Comparison of ENCODE assay signal across 8 cellular contexts in genomic region chr1:44632511-44633072, GRCh38. TPM values are rescaled to one million over a fixed set of nuclear protein-coding genes. Genes with fewer than 3 reads are reported as not detected.
DNase-seq lines count a peak whose midpoint lies in the region; ATAC-seq and TF ChIP-seq lines count a peak whose summit lies in the region.

No MANE protein-coding gene starts in this region.

- no peak for TF ChIP-seq RAD21 in HCT116 (IDR thresholded peaks at IDR 0.05; ENCODE audit: low read depth)

- H3K27me3 Mint-ChIP-seq in activated B cell treated with CpG ODN at 0.5 μM for 24 hours, result no peaks in the 10 kb centered on the region

- no peak overlapping the region for H2AFZ ChIP-seq in HCT116 (ENCODE audit: low read depth, low read length, poor library complexity, severe bottlenecking)

- TF ChIP-seq CTCF in AG09309 (IDR thresholded peaks at IDR 0.05; ENCODE audit: control insufficient read depth, insufficient read depth, low read depth, low read length, missing control alignments) (no peak), HCT116 (IDR thresholded peaks at IDR 0.05 in 2 of 3, conservative IDR thresholded peaks at IDR 0.05 in 1 of 3; ENCODE audit: borderline replicate concordance in 1 of 3, insufficient read depth in 1 of 3, low read depth in 2 of 3, low read length in 2 of 3) (no peak), activated B cell treated with CpG ODN at 0.5 μM for 24 hours (IDR thresholded peaks at IDR 0.05) (no peak), gastrocnemius medialis (IDR thresholded peaks at IDR 0.05 in 4 of 5, conservative IDR thresholded peaks at IDR 0.05 in 1 of 5) (no peak)

- H4K20me1 ChIP-seq in HCT116 (ENCODE audit: insufficient read depth), result no peaks in the 10 kb centered on the region

- TSS peak; percentile 61 for BruUV-seq in HCT116 (replicated peaks; lab: Mats Ljungman, UMichigan)

- no peaks in the 10 kb centered on the region for H3K9me3 ChIP-seq in HCT116 (ENCODE audit: control insufficient read depth in 1 of 2, insufficient read depth in 1 of 2, low read depth in 1 of 2, low read length in 2 of 2)
- no peaks in the 10 kb centered on the region for H3K9me3 ChIP-seq in right cardiac atrium (ENCODE audit: control insufficient read depth, low read length)
- H3K9me3 ChIP-seq in gastrocnemius medialis, result no peaks in the 10 kb centered on the region

- RAD21 ChIA-PET in HCT116 (lab: Charles Lee; ENCODE audit: low non-redundant PET in 1 of 2, low total read pairs in 2 of 2, uncharacterized antibody in 2 of 2, unreplicated experiment in 2 of 2), result no interaction called here

- H3K4me2 ChIP-seq in HCT116 (ENCODE audit: low read length), result peak overlapping the region; percentile 96

- intact Hi-C loops in HCT116 (cut with micrococcal nuclease) (no loop called here), activated B cell treated with CpG ODN at 0.5 μM for 24 hours (cut with micrococcal nuclease) (loop anchor here (1.0 to 10.0 kb wide), 4 partner anchors 20 to 1615 kb away; partner anchors contain the start of genes CCDC24 and RAD54L), right cardiac atrium (cut with DNase I) (no loop called here), gastrocnemius medialis (cut with DNase I; ENCODE audit: low total_unique reads) (loop anchor here (5.0 kb wide), 2 partner anchors 40 to 100 kb away; partner anchors contain the start of genes ARMH1, RNU5D-1 and TMEM53)

- H3K9me3 Mint-ChIP-seq in activated B cell treated with CpG ODN at 0.5 μM for 24 hours, result no peaks in the 10 kb centered on the region

- H3K79me2 ChIP-seq in HCT116 (ENCODE audit: insufficient read depth, low read length), result peaks cover 33% of the 10 kb centered on the region

- 10% methylated on average over 14 of the region's 14 CpGs for WGBS in right cardiac atrium

- H3K27ac Mint-ChIP-seq in activated B cell treated with CpG ODN at 0.5 μM for 24 hours, result peak overlapping the region; percentile 98

- CTCF ChIA-PET in HCT116 (lab: Charles Lee), result interaction anchor here (1.1 to 1.5 kb wide), 2 partner anchors 20 to 82 kb away, joined by 3 read pairs; no protein-coding TSS in a partner anchor
- CTCF ChIA-PET in activated B cell treated with CpG ODN at 0.5 μM for 24 hours (lab: Charles Lee), result interaction anchor here (0.5 to 1.4 kb wide), 4 partner anchors 20 to 552 kb away, joined by 3 to 4 read pairs (median 4); no protein-coding TSS in a partner anchor

- H3K4me3 ChIP-seq in AG09309 (ENCODE audit: control insufficient read depth, low read depth, low read length) (peak overlapping the region; percentile 68), HCT116 (replicated peaks in 1 of 2; ENCODE audit: low read depth in 1 of 2, low read length in 2 of 2) (peak overlapping the region; percentile 76 to 87), right cardiac atrium (ENCODE audit: low read length) (peak overlapping the region; percentile 82), gastrocnemius medialis (peak overlapping the region; percentile 73 to 91 (median 86))

- DNase-seq in AG09309 (ENCODE audit: low read depth), result no peak
- no peak for DNase-seq in HCT116 (ENCODE audit: low read depth, low spot score)
- DNase-seq in activated B cell treated with CpG ODN at 0.5 μM for 24 hours, result no peak
- no peak for DNase-seq in right cardiac atrium
- no peak for DNase-seq in gastrocnemius medialis
- no peak for DNase-seq in NCI-H510A (lab: John Stamatoyannopoulos, UW)
- DNase-seq in A172 (ENCODE audit: low spot score), result no peak
- no peak for DNase-seq in stimulated activated CD4-positive, alpha-beta T cell treated with anti-CD3 and anti-CD28 coated beads, Interleukin-4, amount 100 ng/mL, for 4 hours

- peaks cover 5 to 22% of the 10 kb centered on the region in 2 experiments; a peak in 3 of 4 replicates for H3K4me1 ChIP-seq in HCT116 (ENCODE audit: control insufficient read depth in 1 of 2, insufficient read depth in 2 of 2, low read length in 2 of 2)
- H3K4me1 ChIP-seq in right cardiac atrium (ENCODE audit: control insufficient read depth, insufficient read depth, low read length), result peaks cover 3% of the 10 kb centered on the region
- peaks cover 40 to 45% of the 10 kb centered on the region in 2 donors for H3K4me1 ChIP-seq in gastrocnemius medialis

- ATAC-seq in HCT116, result no peak
- no peak for ATAC-seq in activated B cell treated with CpG ODN at 0.5 μM for 24 hours (ENCODE audit: low read depth)
- ATAC-seq in right cardiac atrium, result no peak
- ATAC-seq in gastrocnemius medialis, result no peak

- H3K9me2 ChIP-seq in HCT116 (ENCODE audit: insufficient read depth), result 0 out of 2 replicates have a peak, but pooled peaks cover 2% of the 10 kb centered on the region

- TF ChIP-seq POLR2A in HCT116 (IDR thresholded peaks at IDR 0.05; ENCODE audit: borderline replicate concordance, extremely low read depth, insufficient read depth, insufficient read length), result no peak
- TF ChIP-seq POLR2A in gastrocnemius medialis (IDR thresholded peaks at IDR 0.05), result no peak

- H3K27ac ChIP-seq in HCT116 (ENCODE audit: low read depth, low read length) (peak overlapping the region; percentile 98), right cardiac atrium (ENCODE audit: low read length) (peak overlapping the region; percentile 28), gastrocnemius medialis (peak overlapping the region; percentile 93 to 98 (median 95))

- peak overlapping the region; percentile 91 for H3K4me3 Mint-ChIP-seq in activated B cell treated with CpG ODN at 0.5 μM for 24 hours

- H3K9ac ChIP-seq in HCT116 (ENCODE audit: low read length), result peak overlapping the region; percentile 88

- POLR2A ChIA-PET in HCT116 (lab: Charles Lee), result interaction anchor here (1.7 kb wide), 1 partner anchor 42 kb away, joined by 7 read pairs; the partner anchor contains the start of genes ARMH1 and TMEM53
- POLR2A ChIA-PET in activated B cell treated with CpG ODN at 0.5 μM for 24 hours (lab: Charles Lee), result interaction anchor here (0.6 to 4.9 kb wide), 25 partner anchors 10 to 1671 kb away, joined by 3 to 58 read pairs (median 7); partner anchors contain the start of genes ARMH1, DMAP1, GPBP1L1 and HECTD3

- peaks cover 44% of the 10 kb centered on the region for H3K36me3 Mint-ChIP-seq in activated B cell treated with CpG ODN at 0.5 μM for 24 hours (ENCODE audit: low read depth)

- peaks cover 38% of the 10 kb centered on the region for H3K4me1 Mint-ChIP-seq in activated B cell treated with CpG ODN at 0.5 μM for 24 hours

- in situ Hi-C loops in gastrocnemius medialis (cut with MboI; ENCODE audit: low sequenced_read_pairs in 4 of 4), result no loop called here

- H3K27me3 ChIP-seq in HCT116 (ENCODE audit: insufficient read depth, low read length) (no peaks in the 10 kb centered on the region), right cardiac atrium (ENCODE audit: control insufficient read depth, insufficient read depth) (no peaks in the 10 kb centered on the region), gastrocnemius medialis (no peaks in the 10 kb centered on the region)

- peaks cover 12 to 43% of the 10 kb centered on the region in 2 experiments; a peak in 3 of 4 replicates for H3K36me3 ChIP-seq in HCT116 (ENCODE audit: control insufficient read depth in 1 of 2, insufficient read depth in 2 of 2, low read length in 2 of 2)
- H3K36me3 ChIP-seq in gastrocnemius medialis, result peaks cover 0 to 34% of the 10 kb centered on the region in 2 donors

TF ChIP-seq in HCT116, 20 proteins besides CTCF, POLR2A, EP300 and RAD21 (continues in another document):
- TF ChIP-seq EGR1 (IDR thresholded peaks at IDR 0.05; ENCODE audit: low read depth) (no peak), ATF3 (IDR thresholded peaks at IDR 0.05) (no peak), ZBTB33 (IDR thresholded peaks at IDR 0.05; ENCODE audit: extremely low read depth, insufficient replicate concordance, low read length) (no peak), SP1 (IDR thresholded peaks at IDR 0.05; ENCODE audit: low read depth) (no peak), CBX3 (IDR thresholded peaks at IDR 0.05; ENCODE audit: low read depth) (no peak), EZH2phosphoT487 (IDR thresholded peaks at IDR 0.05; ENCODE audit: borderline replicate concordance) (no peak), POLR2AphosphoS5 (IDR thresholded peaks at IDR 0.05; ENCODE audit: low read depth, low read length) (no peak), SIN3A (IDR thresholded peaks at IDR 0.05; ENCODE audit: low read depth) (no peak), ELF1 (IDR thresholded peaks at IDR 0.05; ENCODE audit: borderline replicate concordance, low read depth) (no peak), EZH2 (IDR thresholded peaks at IDR 0.05) (no peak), CEBPB (IDR thresholded peaks at IDR 0.05; ENCODE audit: low read depth) (no peak), TCF7L2 (IDR thresholded peaks at IDR 0.05; ENCODE audit: borderline replicate concordance, extremely low read depth, insufficient read depth, insufficient read length) (no peak)

RNA-seq across cellular contexts. Expression of gene TMEM53, which starts 41.7 kb away (rescaled TPM):
- total RNA-seq in HCT116 (2021; ENCODE audit: unreplicated experiment) (10.8 TPM), activated B cell treated with CpG ODN at 0.5 μM for 24 hours (4.6 and 4.8 TPM in 2 replicates), right cardiac atrium (10 to 100 TPM; 12.0 to 16.8 (median 13.1) TPM), gastrocnemius medialis (1 to 10 TPM; 2.6 to 5.9 (median 4.2) TPM)
- 18.3 and 24.8 TPM in 2 replicates for polyA plus RNA-seq in HCT116 (2012)
- polyA plus RNA-seq in right cardiac atrium, result 13.3 TPM
- 3.7 and 4.6 TPM in 2 replicates for total RNA-seq in A172 (2014; rRNA removed; shearing (Covaris generic))

RNA-seq across cellular contexts. Expression of gene ARMH1, which starts 41.9 kb away (rescaled TPM):
- total RNA-seq in HCT116 (2021; ENCODE audit: unreplicated experiment), result 3.2 TPM
- 1.6 and 4.2 TPM in 2 replicates for polyA plus RNA-seq in HCT116 (2012)
- total RNA-seq in activated B cell treated with CpG ODN at 0.5 μM for 24 hours, result 18.1 and 19.9 TPM in 2 replicates
- 1 to 10 TPM in 2 of 4 donors, under 1 TPM in 2; 0.39 to 1.2 (median 0.84) TPM for total RNA-seq in right cardiac atrium
- polyA plus RNA-seq in right cardiac atrium, result 0.91 TPM
- under 1 TPM in 1 of 4 donors, not detected in 3; 0.78 TPM for total RNA-seq in gastrocnemius medialis
- total RNA-seq in A172 (2014; rRNA removed; shearing (Covaris generic)), result not detected in 2 replicates

Comparison
In these comparisons a context has a peak if more than half of its experiments do, and no peak if none do; other contexts are left out.
1. H3K27ac ChIP-seq: peak in every context shown above with its lines; median percentile 98 in HCT116; 95 in gastrocnemius medialis; 28 in right cardiac atrium.
2. intact Hi-C loops: an anchor here in activated B cell treated with CpG ODN at 0.5 μM for 24 hours (1.0 to 10.0 kb wide) and gastrocnemius medialis (5.0 kb wide); none called in HCT116 and right cardiac atrium.